In the genomic region with DNA sequence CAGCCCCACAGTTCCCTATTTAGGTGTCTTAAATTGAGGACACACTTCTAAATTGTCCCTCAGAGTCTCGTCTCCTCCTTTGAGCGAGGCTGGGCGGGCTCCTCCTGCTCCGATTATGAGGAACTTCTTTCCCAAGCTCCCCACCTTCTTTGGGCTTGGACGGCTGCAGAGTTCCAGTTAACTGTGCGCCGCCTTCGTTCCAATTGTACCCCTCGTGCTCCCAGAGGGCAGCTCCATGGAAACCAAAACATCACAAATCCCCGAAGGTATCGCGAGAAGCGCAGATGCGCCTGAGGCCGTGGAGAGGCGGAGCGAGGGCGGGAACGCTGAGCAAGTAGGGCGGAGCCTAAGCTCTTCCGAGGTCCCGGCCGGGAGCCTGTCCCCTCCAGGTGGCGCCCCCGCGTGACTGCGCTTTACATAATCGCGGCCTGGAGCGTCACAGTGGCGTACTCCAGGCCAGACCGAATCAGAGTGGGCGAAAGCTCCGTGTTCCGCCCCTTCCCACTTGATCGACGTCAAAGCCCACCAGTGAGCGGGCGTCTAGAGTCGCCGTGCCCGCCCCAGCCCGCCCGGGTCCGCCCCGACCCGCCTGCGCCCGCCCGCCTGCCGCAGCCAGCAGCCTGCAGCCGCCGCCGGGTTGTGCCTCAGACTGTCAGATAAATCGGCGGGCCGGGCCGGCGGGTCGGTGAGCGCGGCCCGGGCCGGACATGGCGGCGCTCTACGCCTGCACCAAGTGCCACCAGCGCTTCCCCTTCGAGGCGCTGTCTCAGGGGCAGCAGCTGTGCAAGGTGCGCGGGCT, we compare ENCODE assay signal across 8 cellular contexts. TPM values are rescaled to one million over a fixed set of nuclear protein-coding genes. Genes with fewer than 3 reads are reported as not detected.
DNase-seq lines count a peak whose midpoint lies in the region; TF ChIP-seq lines count a peak whose summit lies in the region.

A gene (plus strand): TSS at position 588 of the 799 bp plus-strand sequence. CDS start 120 bp downstream, at position 708.

- intact Hi-C loops in stomach (cut with DNase I; ENCODE audit: low total_unique reads), result loop anchor here (10.0 kb wide), 1 partner anchor 61 kb away; no protein-coding TSS in a partner anchor

- H3F3A ChIP-seq in MM.1S (ENCODE audit: insufficient read depth, low read length), result peaks cover 4% of the 10 kb centered on the region; the same call in 1 of the 2 replicates
- no peaks in the 10 kb centered on the region for H3F3A ChIP-seq in neural cell (ENCODE audit: insufficient read depth, low read length, poor library complexity, severe bottlenecking)

- no peak for TF ChIP-seq POLR2A in stomach (IDR thresholded peaks at IDR 0.05)

- H3K79me2 ChIP-seq in MM.1S (ENCODE audit: low read length) (no peaks in the 10 kb centered on the region; the same call in 1 of the 2 replicates), neural cell (replicated peaks; ENCODE audit: insufficient read depth, low read length) (no peaks in the 10 kb centered on the region)

- H3K27me3 ChIP-seq in MM.1S (replicated peaks; ENCODE audit: insufficient read depth, low read length) (no peaks in the 10 kb centered on the region), neural cell (ENCODE audit: insufficient read depth, low read depth, low read length) (no peaks in the 10 kb centered on the region), stomach (no peaks in the 10 kb centered on the region)

- H2AFZ ChIP-seq in MM.1S (ENCODE audit: low read length), result peak within 1 kb of the TSS; percentile 99
- H2AFZ ChIP-seq in neural cell (ENCODE audit: low read depth, low read length), result peak within 1 kb of the TSS; percentile 65

- H3K9me2 ChIP-seq in MM.1S (replicated peaks; ENCODE audit: insufficient read depth, low read length) (no peaks in the 10 kb centered on the region), neural cell (ENCODE audit: insufficient read depth, low read length) (no peaks in the 10 kb centered on the region)

- TF ChIP-seq EP300 in neural cell (conservative IDR thresholded peaks at IDR 0.05; ENCODE audit: poor library complexity, severe bottlenecking), result peak; percentile 26
- TF ChIP-seq EP300 in stomach (IDR thresholded peaks at IDR 0.05), result no peak

- H3K9ac ChIP-seq in MM.1S (ENCODE audit: low read length), result peak within 1 kb of the TSS; percentile 94
- H3K9ac ChIP-seq in neural cell (ENCODE audit: low read length), result peak within 1 kb of the TSS; percentile 76

- H3K9me3 ChIP-seq in MM.1S (replicated peaks; ENCODE audit: insufficient read depth, low read length) (no peaks in the 10 kb centered on the region), neural cell (ENCODE audit: low read length) (no peaks in the 10 kb centered on the region), stomach (no peaks in the 10 kb centered on the region)

- peaks cover 13% of the 10 kb centered on the region for H3K4me1 ChIP-seq in MM.1S (ENCODE audit: low read length)
- peaks cover 15 to 40% (median 22%) of the 10 kb centered on the region in 4 donors for H3K4me1 ChIP-seq in stomach

- TF ChIP-seq CTCF in MM.1S (IDR thresholded peaks at IDR 0.05; ENCODE audit: low read length) (peak; percentile 52), fibroblast of villous mesenchyme (IDR thresholded peaks at IDR 0.05; ENCODE audit: insufficient read depth, low read depth, low read length) (peak; percentile 34), neural cell (IDR thresholded peaks at IDR 0.05; ENCODE audit: poor library complexity, severe bottlenecking) (peak; percentile 85), stomach (IDR thresholded peaks at IDR 0.05) (peak in 4 of 7 experiments; percentile 15 to 59 (median 30))

- 1 to 3% (median 2%) methylated on average over 21 to 72 of the region's 72 CpGs for WGBS in stomach, 5 donors

- H4K20me1 ChIP-seq in MM.1S (ENCODE audit: insufficient read depth, low read length), result no peaks in the 10 kb centered on the region
- H4K20me1 ChIP-seq in neural cell (ENCODE audit: insufficient read depth), result no peaks in the 10 kb centered on the region

- DNase-seq in GF-D8 (lab: John Stamatoyannopoulos, UW) (peak; percentile 96), HCEC 1CT (peak; percentile 99), MM.1S (peak; percentile 99), SIG-M5 (lab: John Stamatoyannopoulos, UW) (peak; percentile 85), activated gamma-delta T cell treated with Interleukin-2 at 50 U/mL for 16 hours (peak; percentile 99), fibroblast of villous mesenchyme (ENCODE audit: low read depth) (peak; percentile 100), stomach (peak; percentile 100)

- H3K4me3 ChIP-seq in MM.1S (ENCODE audit: low read length) (peak within 1 kb of the TSS; percentile 94), fibroblast of villous mesenchyme (ENCODE audit: low read depth, low read length) (peak within 1 kb of the TSS; percentile 88), neural cell (ENCODE audit: low read length) (peak within 1 kb of the TSS; percentile 75), stomach (peak within 1 kb of the TSS; percentile 67 to 98 (median 88))

- TF ChIP-seq RAD21 in neural cell (conservative IDR thresholded peaks at IDR 0.05), result peak; percentile 18

- H3K4me2 ChIP-seq in MM.1S (ENCODE audit: low read depth, low read length) (peak within 1 kb of the TSS; percentile 89), neural cell (ENCODE audit: low read length) (peak within 1 kb of the TSS; percentile 73)

- H3K27ac ChIP-seq in MM.1S (ENCODE audit: low read length) (peak within 1 kb of the TSS; percentile 78; the same call in 1 of the 2 replicates), neural cell (ENCODE audit: low read length) (peak within 1 kb of the TSS; percentile 75), stomach (peak within 1 kb of the TSS; percentile 88 to 98 (median 93))

- H3K36me3 ChIP-seq in MM.1S (replicated peaks; ENCODE audit: insufficient read depth, low read length), result no peaks in the 10 kb centered on the region
- no peaks in the 10 kb centered on the region for H3K36me3 ChIP-seq in neural cell (ENCODE audit: insufficient read depth, low read length)
- H3K36me3 ChIP-seq in stomach, result peaks cover 4 to 28% (median 27%) of the 10 kb centered on the region in 4 donors

TF ChIP-seq in neural cell, 6 proteins besides CTCF, POLR2A, EP300 and RAD21:
- TF ChIP-seq SMC3 (conservative IDR thresholded peaks at IDR 0.05; ENCODE audit: poor library complexity) (peak; percentile 37), MXI1 (conservative IDR thresholded peaks at IDR 0.05; ENCODE audit: poor library complexity, severe bottlenecking) (peak; percentile 36), EZH2 (IDR thresholded peaks at IDR 0.05; ENCODE audit: borderline replicate concordance, insufficient read depth, low read length, poor library complexity, severe bottlenecking) (no peak), TAF1 (IDR thresholded peaks at IDR 0.05; ENCODE audit: low read depth) (no peak), POLR2AphosphoS5 (IDR thresholded peaks at IDR 0.05) (peak; percentile 71)
- TF ChIP-seq, protein P1, sequence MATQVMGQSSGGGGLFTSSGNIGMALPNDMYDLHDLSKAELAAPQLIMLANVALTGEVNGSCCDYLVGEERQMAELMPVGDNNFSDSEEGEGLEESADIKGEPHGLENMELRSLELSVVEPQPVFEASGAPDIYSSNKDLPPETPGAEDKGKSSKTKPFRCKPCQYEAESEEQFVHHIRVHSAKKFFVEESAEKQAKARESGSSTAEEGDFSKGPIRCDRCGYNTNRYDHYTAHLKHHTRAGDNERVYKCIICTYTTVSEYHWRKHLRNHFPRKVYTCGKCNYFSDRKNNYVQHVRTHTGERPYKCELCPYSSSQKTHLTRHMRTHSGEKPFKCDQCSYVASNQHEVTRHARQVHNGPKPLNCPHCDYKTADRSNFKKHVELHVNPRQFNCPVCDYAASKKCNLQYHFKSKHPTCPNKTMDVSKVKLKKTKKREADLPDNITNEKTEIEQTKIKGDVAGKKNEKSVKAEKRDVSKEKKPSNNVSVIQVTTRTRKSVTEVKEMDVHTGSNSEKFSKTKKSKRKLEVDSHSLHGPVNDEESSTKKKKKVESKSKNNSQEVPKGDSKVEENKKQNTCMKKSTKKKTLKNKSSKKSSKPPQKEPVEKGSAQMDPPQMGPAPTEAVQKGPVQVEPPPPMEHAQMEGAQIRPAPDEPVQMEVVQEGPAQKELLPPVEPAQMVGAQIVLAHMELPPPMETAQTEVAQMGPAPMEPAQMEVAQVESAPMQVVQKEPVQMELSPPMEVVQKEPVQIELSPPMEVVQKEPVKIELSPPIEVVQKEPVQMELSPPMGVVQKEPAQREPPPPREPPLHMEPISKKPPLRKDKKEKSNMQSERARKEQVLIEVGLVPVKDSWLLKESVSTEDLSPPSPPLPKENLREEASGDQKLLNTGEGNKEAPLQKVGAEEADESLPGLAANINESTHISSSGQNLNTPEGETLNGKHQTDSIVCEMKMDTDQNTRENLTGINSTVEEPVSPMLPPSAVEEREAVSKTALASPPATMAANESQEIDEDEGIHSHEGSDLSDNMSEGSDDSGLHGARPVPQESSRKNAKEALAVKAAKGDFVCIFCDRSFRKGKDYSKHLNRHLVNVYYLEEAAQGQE (IDR thresholded peaks at IDR 0.05; ENCODE audit: borderline replicate concordance), result peak; percentile 45

RNA-seq across cellular contexts. Expression of the gene that starts here (rescaled TPM):
- total RNA-seq in fibroblast of villous mesenchyme (16.0 and 20.0 TPM in 2 replicates), stomach (100 to 1,000 TPM in 1 of 5 donors, 10 to 100 TPM in 4; 11.2 to 125 (median 18.5) TPM)
- polyA plus RNA-seq in neural cell (11.1 and 14.5 TPM in 2 replicates), stomach (1 to 10 TPM; 3.7 to 7.8 (median 4.0) TPM)
- 14.9 and 17.0 TPM in 2 replicates for polyA minus RNA-seq in neural cell

Comparison
In these comparisons a context has a peak if more than half of its experiments do, and no peak if none do; other contexts are left out.
1. Peak in every context shown above with its lines: DNase-seq, H3K4me3 ChIP-seq and H3K27ac ChIP-seq.
2. CTCF ChIP-seq: peak in every context shown above with its lines; median percentile 85 in neural cell; 52 in MM.1S; 34 in fibroblast of villous mesenchyme; 30 in stomach.